8 cellular contexts compared by ENCODE assay signal in the genomic region with DNA sequence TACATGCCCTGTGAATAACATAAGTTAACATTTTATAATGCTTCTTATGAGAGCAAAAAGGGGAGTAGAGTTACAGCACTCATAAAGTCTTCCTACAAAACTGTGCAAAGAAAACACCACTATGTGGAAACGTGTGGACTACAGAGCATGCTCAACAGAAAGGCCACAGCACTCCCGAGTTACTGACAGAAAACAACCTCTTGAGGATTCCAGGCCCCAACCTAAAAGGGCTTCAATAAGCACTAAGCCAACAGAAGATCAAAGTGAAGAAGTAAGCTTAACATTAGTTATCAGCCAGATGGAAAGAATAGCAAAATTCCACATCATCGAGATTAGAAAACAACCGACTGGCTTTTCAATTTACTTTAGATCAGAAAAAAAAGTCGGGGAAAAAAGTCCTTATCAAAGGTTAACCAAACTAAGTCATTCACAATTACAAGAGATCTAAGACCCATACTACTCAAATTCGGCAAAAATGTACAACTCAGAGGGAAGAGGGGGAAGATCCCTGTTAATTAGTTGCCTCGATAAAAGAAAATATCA. TPM values are rescaled to one million over a fixed set of nuclear protein-coding genes. Genes with fewer than 3 reads are reported as not detected.
DNase-seq lines count a peak whose midpoint lies in the region; ATAC-seq and TF ChIP-seq lines count a peak whose summit lies in the region.

No MANE protein-coding gene starts in this region.

- no peak for ATAC-seq in HG02588 (IDR thresholded peaks at IDR 0.05; ENCODE audit: unreplicated experiment)

- DNase-seq in AG04450 (ENCODE audit: low read depth, low spot score): no peak
- DNase-seq in GM12865 (ENCODE audit: low read depth): peak; percentile 21
- DNase-seq in T-helper 2 cell treated with Interferon-gamma antibody and Interleukin-4, amounts not matched to agents 5 μg/mL and 100 μg/mL, for 36 hours (ENCODE audit: low spot score): no peak
- peak; percentile 51 for DNase-seq in fibroblast of mammary gland (ENCODE audit: low read depth)
- peak; percentile 63 for DNase-seq in pons (ENCODE audit: low spot score)
- no peak for DNase-seq in COLO668 (lab: John Stamatoyannopoulos, UW; ENCODE audit: unreplicated experiment)
- DNase-seq in ureter (ENCODE audit: low spot score): no peak

- H3K27me3 ChIP-seq in AG04450 (ENCODE audit: control insufficient read depth, insufficient read depth, low read length): no peaks in the 10 kb centered on the region

- TF ChIP-seq CTCF in AG04450 (IDR thresholded peaks at IDR 0.05; ENCODE audit: low read depth, low read length) (no peak), GM12865 (IDR thresholded peaks at IDR 0.05; ENCODE audit: insufficient read depth, low read depth, low read length, missing control alignments) (no peak), fibroblast of mammary gland (conservative IDR thresholded peaks at IDR 0.05; ENCODE audit: control insufficient read depth, insufficient read depth, low read depth, low read length) (no peak)

- H3K27me3 Mint-ChIP-seq in T-helper 2 cell treated with Interferon-gamma antibody and Interleukin-4, amounts not matched to agents 5 μg/mL and 100 μg/mL, for 36 hours (ENCODE audit: low read depth): no peaks in the 10 kb centered on the region

- peak overlapping the region; percentile 68 for H3K4me3 ChIP-seq in AG04450 (ENCODE audit: low read depth, low read length)
- H3K4me3 ChIP-seq in GM12865 (ENCODE audit: low read depth, low read length): peak overlapping the region; percentile 98
- H3K4me3 ChIP-seq in fibroblast of mammary gland (ENCODE audit: control insufficient read depth, low read depth, low read length): peak overlapping the region; percentile 64

- peaks cover 48% of the 10 kb centered on the region for H3K4me1 Mint-ChIP-seq in T-helper 2 cell treated with Interferon-gamma antibody and Interleukin-4, amounts not matched to agents 5 μg/mL and 100 μg/mL, for 36 hours (ENCODE audit: low read depth)

- H3K4me3 Mint-ChIP-seq in T-helper 2 cell treated with Interferon-gamma antibody and Interleukin-4, amounts not matched to agents 5 μg/mL and 100 μg/mL, for 36 hours: peak overlapping the region; percentile 95

- peak overlapping the region; percentile 89 for H3K27ac ChIP-seq in AG04450 (ENCODE audit: low read depth, low read length)

- CTCF ChIA-PET in AG04450 (lab: Charles Lee): interaction anchor here (1.2 to 4.3 kb wide), 3 partner anchors 43 to 219 kb away, joined by 3 to 27 read pairs (median 22); partner anchors contain the start of gene RP9

- H3K36me3 Mint-ChIP-seq in T-helper 2 cell treated with Interferon-gamma antibody and Interleukin-4, amounts not matched to agents 5 μg/mL and 100 μg/mL, for 36 hours (ENCODE audit: low read depth): peaks cover 15% of the 10 kb centered on the region

- POLR2A ChIA-PET in AG04450 (lab: Yijun Ruan, JAX): no interaction called here

- no peaks in the 10 kb centered on the region for H3K9me3 Mint-ChIP-seq in T-helper 2 cell treated with Interferon-gamma antibody and Interleukin-4, amounts not matched to agents 5 μg/mL and 100 μg/mL, for 36 hours

- H3K27ac Mint-ChIP-seq in T-helper 2 cell treated with Interferon-gamma antibody and Interleukin-4, amounts not matched to agents 5 μg/mL and 100 μg/mL, for 36 hours: peak overlapping the region; percentile 98

- H3K9me3 ChIP-seq in AG04450 (ENCODE audit: control insufficient read depth, insufficient read depth, low read length): no peaks in the 10 kb centered on the region

RNA-seq across cellular contexts. Expression of gene KBTBD2, which starts 1.5 kb away (rescaled TPM):
- polyA plus RNA-seq in AG04450 (2011; rRNA removed): 21.9 and 26.1 TPM in 2 replicates
- 16.3 and 26.6 TPM in 2 replicates for polyA minus RNA-seq in AG04450 (2011; rRNA and poly(A)+ RNA removed)
- total RNA-seq in ureter: 29.4 TPM

Comparison
In these comparisons a context has a peak if more than half of its experiments do, and no peak if none do; other contexts are left out.
1. DNase-seq: peak in GM12865 (single experiment), fibroblast of mammary gland (single experiment) and pons (single experiment); none in AG04450 (single experiment), T-helper 2 cell treated with Interferon-gamma antibody and Interleukin-4, amounts not matched to agents 5 μg/mL and 100 μg/mL, for 36 hours (single experiment), COLO668 (single experiment) and ureter (single experiment).
2. Peak in every context shown above with its lines, with median percentiles within 50 percentile points of each other: H3K4me3 ChIP-seq.